8 cellular contexts compared by ENCODE assay signal in genomic region chr7:158863611-158864506, GRCh38. TPM values are rescaled to one million over a fixed set of nuclear protein-coding genes. Genes with fewer than 3 reads are reported as not detected.
DNase-seq lines count a peak whose midpoint lies in the region; ATAC-seq and TF ChIP-seq lines count a peak whose summit lies in the region.

No MANE protein-coding gene starts in this region.

- peak; percentile 34 for ATAC-seq in GM19351 (IDR thresholded peaks at IDR 0.05; ENCODE audit: unreplicated experiment)

- H3K27me3 ChIP-seq in BE2C: no peaks in the 10 kb centered on the region
- H3K27me3 ChIP-seq in layer of hippocampus (ENCODE audit: control insufficient read depth, insufficient read depth, low read length): no peaks in the 10 kb centered on the region

- no peaks in the 10 kb centered on the region for H3K36me3 ChIP-seq in BE2C

- peak overlapping the region; percentile 59 for H3K4me3 ChIP-seq in BE2C (ENCODE audit: low read depth, low read length)

- H3K4me3 Mint-ChIP-seq in chondrocyte (ENCODE audit: unreplicated experiment): peak overlapping the region; percentile 78

- peaks cover 24% of the 10 kb centered on the region for H3K4me1 Mint-ChIP-seq in chondrocyte (ENCODE audit: low read depth)

- no peaks in the 10 kb centered on the region for H3K36me3 Mint-ChIP-seq in chondrocyte (ENCODE audit: low read depth)

- H3K27me3 Mint-ChIP-seq in chondrocyte (ENCODE audit: low read depth): no peaks in the 10 kb centered on the region

- H3K27ac ChIP-seq in layer of hippocampus (ENCODE audit: low read depth, low read length): peak overlapping the region; percentile 53

- DNase-seq in BE2C: peak; percentile 39
- DNase-seq in HPDE6-E6E7 (ENCODE audit: extremely low spot score): peak; percentile 33
- peak; percentile 62 for DNase-seq in T1000 (lab: John Stamatoyannopoulos, UW)
- DNase-seq in chondrocyte (ENCODE audit: low spot score): no peak
- peak; percentile 45 to 54 for DNase-seq in stimulated activated CD4-positive, alpha-beta T cell treated with anti-CD3 and anti-CD28 coated beads, Interleukin-2, amount 100 ng/mL, for 24 hours
- no peak for DNase-seq in KG1 (lab: John Stamatoyannopoulos, UW)

- H3K9me3 ChIP-seq in BE2C: no peaks in the 10 kb centered on the region

- no peak for TF ChIP-seq CTCF in BE2C (IDR thresholded peaks at IDR 0.05; ENCODE audit: low read depth, low read length)
- TF ChIP-seq CTCF in chondrocyte (IDR thresholded peaks at IDR 0.05): no peak

- peak overlapping the region; percentile 97 for H3K27ac Mint-ChIP-seq in chondrocyte (ENCODE audit: unreplicated experiment)

- H3K9me3 Mint-ChIP-seq in chondrocyte (ENCODE audit: low read depth): no peaks in the 10 kb centered on the region

- no peaks in the 10 kb centered on the region for H3K4me1 ChIP-seq in BE2C

RNA-seq across cellular contexts. Expression of gene DYNC2I1, which starts 7.5 kb away (rescaled TPM):
- 26.5 TPM for polyA plus RNA-seq in BE2C (2012; ENCODE audit: insufficient read depth, insufficient read length, low read depth)
- 17.6 to 25.4 TPM (median 18.9 TPM) in 3 replicates for total RNA-seq in chondrocyte

RNA-seq across cellular contexts. Expression of gene ESYT2, which starts 34.5 kb away (rescaled TPM):
- 21.7 TPM for polyA plus RNA-seq in BE2C (2012; ENCODE audit: insufficient read depth, insufficient read length, low read depth)
- 87.4 to 108 TPM (median 104 TPM) in 3 replicates for total RNA-seq in chondrocyte

Comparison
In these comparisons a context has a peak if more than half of its experiments do, and no peak if none do; other contexts are left out.
1. DNase-seq: peak in BE2C (single experiment), HPDE6-E6E7 (single experiment), T1000 (single experiment) and stimulated activated CD4-positive, alpha-beta T cell treated with anti-CD3 and anti-CD28 coated beads, Interleukin-2, amount 100 ng/mL, for 24 hours (2 of 2); none in chondrocyte (single experiment) and KG1 (single experiment).